In genomic region chr9:14846871-14847311, GRCh38 we compare ENCODE assay signal across 8 cellular contexts.
DNase-seq lines count a peak whose midpoint lies in the region; ATAC-seq and TF ChIP-seq lines count a peak whose summit lies in the region.

No MANE protein-coding gene starts in this region.

- no peak overlapping the region for H3K4me3 ChIP-seq in Jurkat, Clone E6-1 (ENCODE audit: low read length)
- no peak overlapping the region for H3K4me3 ChIP-seq in astrocyte of the cerebellum (ENCODE audit: low read depth, low read length)

- peak; percentile 78 for TF ChIP-seq CTCF in astrocyte of the cerebellum (IDR thresholded peaks at IDR 0.05; ENCODE audit: low read depth, low read length, missing control alignments)

- in situ Hi-C loops in astrocyte of the cerebellum (cut with HindIII; ENCODE audit: low sequenced_read_pairs) = no loop called here

- DNase-seq in DMS153 treated with DMSO at 0.1 percent for 48 hours (lab: John Stamatoyannopoulos, UW; ENCODE audit: unreplicated experiment) = peak; percentile 7
- DNase-seq in DMS153 (lab: John Stamatoyannopoulos, UW) = no peak
- DNase-seq in Jurkat, Clone E6-1 (ENCODE audit: low read depth, low spot score) = peak; percentile 45
- DNase-seq in SW480 (ENCODE audit: low spot score) = peak; percentile 18
- no peak for DNase-seq in astrocyte of the cerebellum (ENCODE audit: low read depth)
- peak; percentile 26 to 71 for DNase-seq in left colon
- peak; percentile 30 to 37 for DNase-seq in stimulated activated CD8-positive, alpha-beta memory T cell treated with anti-CD3 and anti-CD28 coated beads, Interleukin-15, amount 100 ng/mL, for 48 hours (ENCODE audit: low read depth in 2 of 2)

- ATAC-seq in GM21825 (IDR thresholded peaks at IDR 0.05; ENCODE audit: unreplicated experiment) = peak; percentile 97
- peak; percentile 67 for ATAC-seq in left colon

- intact Hi-C loops in left colon (cut with DNase I, micrococcal nuclease) = no loop called here

Comparison
In these comparisons a context has a peak if more than half of its experiments do, and no peak if none do; other contexts are left out.
1. DNase-seq: peak in DMS153 treated with DMSO at 0.1 percent for 48 hours (single experiment), Jurkat, Clone E6-1 (single experiment), SW480 (single experiment), left colon (2 of 2) and stimulated activated CD8-positive, alpha-beta memory T cell treated with anti-CD3 and anti-CD28 coated beads, Interleukin-15, amount 100 ng/mL, for 48 hours (2 of 2); none in DMS153 (single experiment) and astrocyte of the cerebellum (single experiment).